ENCODE assay signal across 8 cellular contexts in genomic region chr7:50450691-50451051, GRCh38. TPM values are rescaled to one million over a fixed set of nuclear protein-coding genes. Genes with fewer than 3 reads are reported as not detected.
A peak's percentile ranks its signal among the peaks of the same experiment; 100 is the strongest.
DNase-seq lines count a peak whose midpoint lies in the region; ATAC-seq and TF ChIP-seq lines count a peak whose summit lies in the region.

No MANE protein-coding gene starts in this region.

- in situ Hi-C loops in KBM-7 (cut with MboI; ENCODE audit: low pct_unique_long_range_greater_than_20kb, low sequenced_read_pairs) = no loop called here

- H3K9me3 Mint-ChIP-seq in neural progenitor cell = no peaks in the 10 kb centered on the region

- H3K27me3 Mint-ChIP-seq in neural progenitor cell (ENCODE audit: insufficient read depth, low read depth) = no peaks in the 10 kb centered on the region

- ATAC-seq in HG03039 (IDR thresholded peaks at IDR 0.05; ENCODE audit: unreplicated experiment) (peak; percentile 3), HG02798 (IDR thresholded peaks at IDR 0.05; ENCODE audit: poor library complexity, unreplicated experiment) (no peak)

- peaks cover 12% of the 10 kb centered on the region for H3K36me3 Mint-ChIP-seq in neural progenitor cell

- peaks cover 4% of the 10 kb centered on the region for H4K20me1 ChIP-seq in neural progenitor cell (ENCODE audit: low read depth)

- no peak overlapping the region for H3K9ac ChIP-seq in neural progenitor cell

- H3K4me3 ChIP-seq in GM06990 (replicated peaks; ENCODE audit: low read depth, low read length) (peak overlapping the region; percentile 79), epithelial cell of esophagus (ENCODE audit: low read length) (peak overlapping the region; percentile 73), neural progenitor cell (peak overlapping the region; percentile 50)

- no peaks in the 10 kb centered on the region; the same call in 1 of the 2 replicates for H3K36me3 ChIP-seq in GM06990 (ENCODE audit: control insufficient read depth, insufficient read depth, low read length)
- no peaks in the 10 kb centered on the region for H3K36me3 ChIP-seq in neural progenitor cell

- peak overlapping the region; percentile 67 for H3K4me2 ChIP-seq in neural progenitor cell

- H3K9me3 ChIP-seq in neural progenitor cell (ENCODE audit: low read depth) = no peaks in the 10 kb centered on the region

- H3K4me3 Mint-ChIP-seq in neural progenitor cell = peak overlapping the region; percentile 87

- H3K27ac ChIP-seq in VCaP (peak overlapping the region; percentile 90), neural progenitor cell (no peak overlapping the region)

- peaks cover 24% of the 10 kb centered on the region for H3F3A ChIP-seq in neural progenitor cell (ENCODE audit: low read depth)

- peaks cover 8% of the 10 kb centered on the region for H3K4me1 Mint-ChIP-seq in neural progenitor cell

- peaks cover 10% of the 10 kb centered on the region for H3K79me2 ChIP-seq in neural progenitor cell (ENCODE audit: low read depth)

- no peak overlapping the region for H3K27ac Mint-ChIP-seq in neural progenitor cell

- TF ChIP-seq CTCF in GM06990 (IDR thresholded peaks at IDR 0.05; ENCODE audit: insufficient read depth, low read length, poor library complexity, severe bottlenecking) (no peak), VCaP (conservative IDR thresholded peaks at IDR 0.05) (no peak), epithelial cell of esophagus (IDR thresholded peaks at IDR 0.05; ENCODE audit: insufficient read depth, low read depth, low read length, missing control alignments) (no peak), neural progenitor cell (IDR thresholded peaks at IDR 0.05) (no peak)

- H3K4me1 ChIP-seq in neural progenitor cell = peaks cover 11% of the 10 kb centered on the region

- H3K27me3 ChIP-seq in GM06990 (replicated peaks; ENCODE audit: control insufficient read depth, insufficient read depth, low read length) = no peaks in the 10 kb centered on the region; the same call in 1 of the 2 replicates
- H3K27me3 ChIP-seq in neural progenitor cell = no peaks in the 10 kb centered on the region

- DNase-seq in GM06990 (ENCODE audit: extremely low read depth, insufficient read length) (no peak), epithelial cell of esophagus (ENCODE audit: low read depth) (no peak), neural progenitor cell (ENCODE audit: low spot score) (no peak), NCI-H226 (no peak), KBM-7 (no peak)

- H2AFZ ChIP-seq in neural progenitor cell (replicated peaks) = peak overlapping the region; percentile 58

RNA-seq across cellular contexts. Expression of gene FIGNL1, which starts 0.5 kb away (rescaled TPM):
- total RNA-seq in neural progenitor cell (ENCODE audit: low replicate concordance) = 45.0 and 69.0 TPM in 2 replicates
